1 cellular context compared by ENCODE assay signal in the genomic region with DNA sequence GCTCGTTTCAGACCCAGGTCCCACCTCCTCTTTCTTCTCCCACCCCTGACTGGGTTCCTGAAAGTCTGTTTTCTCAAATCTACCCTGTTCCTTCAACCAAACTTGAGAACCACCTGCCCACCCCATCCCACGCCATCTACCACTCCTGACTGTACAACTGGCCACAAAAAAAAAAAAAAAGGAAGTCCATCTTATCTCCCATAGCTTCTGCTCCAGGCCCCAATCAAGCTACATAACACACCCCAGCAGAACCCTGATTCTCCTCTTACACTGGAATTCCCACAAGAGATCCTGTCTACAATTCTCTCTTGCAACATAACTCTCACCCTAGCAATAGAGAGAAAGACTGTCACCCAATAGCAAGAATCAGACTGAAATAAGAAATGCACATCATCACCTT.
A peak's percentile ranks its signal among the peaks of the same experiment; 100 is the strongest.
TF ChIP-seq lines count a peak whose summit lies in the region.

No MANE protein-coding gene starts in this region.

TF ChIP-seq in K562, 482 proteins besides CTCF, POLR2A, EP300 and RAD21 (continued from another document):
- TF ChIP-seq, protein P1, sequence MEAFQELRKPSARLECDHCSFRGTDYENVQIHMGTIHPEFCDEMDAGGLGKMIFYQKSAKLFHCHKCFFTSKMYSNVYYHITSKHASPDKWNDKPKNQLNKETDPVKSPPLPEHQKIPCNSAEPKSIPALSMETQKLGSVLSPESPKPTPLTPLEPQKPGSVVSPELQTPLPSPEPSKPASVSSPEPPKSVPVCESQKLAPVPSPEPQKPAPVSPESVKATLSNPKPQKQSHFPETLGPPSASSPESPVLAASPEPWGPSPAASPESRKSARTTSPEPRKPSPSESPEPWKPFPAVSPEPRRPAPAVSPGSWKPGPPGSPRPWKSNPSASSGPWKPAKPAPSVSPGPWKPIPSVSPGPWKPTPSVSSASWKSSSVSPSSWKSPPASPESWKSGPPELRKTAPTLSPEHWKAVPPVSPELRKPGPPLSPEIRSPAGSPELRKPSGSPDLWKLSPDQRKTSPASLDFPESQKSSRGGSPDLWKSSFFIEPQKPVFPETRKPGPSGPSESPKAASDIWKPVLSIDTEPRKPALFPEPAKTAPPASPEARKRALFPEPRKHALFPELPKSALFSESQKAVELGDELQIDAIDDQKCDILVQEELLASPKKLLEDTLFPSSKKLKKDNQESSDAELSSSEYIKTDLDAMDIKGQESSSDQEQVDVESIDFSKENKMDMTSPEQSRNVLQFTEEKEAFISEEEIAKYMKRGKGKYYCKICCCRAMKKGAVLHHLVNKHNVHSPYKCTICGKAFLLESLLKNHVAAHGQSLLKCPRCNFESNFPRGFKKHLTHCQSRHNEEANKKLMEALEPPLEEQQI (IDR thresholded peaks at IDR 0.05): no peak
- TF ChIP-seq ZNF384 (IDR thresholded peaks at IDR 0.05; ENCODE audit: low read depth, low read length) (peak; percentile 92), SPI1 (IDR thresholded peaks at IDR 0.05; ENCODE audit: borderline replicate concordance, low read depth, low read length) (peak; percentile 93), ZNF583 (CRISPR knock-in tag; IDR thresholded peaks at IDR 0.05) (no peak), CTBP1 (IDR thresholded peaks at IDR 0.05; ENCODE audit: borderline replicate concordance) (no peak), TAF1 (IDR thresholded peaks at IDR 0.05; ENCODE audit: control insufficient read depth, extremely low read depth, insufficient read depth, low read length, severe bottlenecking) (no peak), TAL1 (IDR thresholded peaks at IDR 0.05) (peak; percentile 68), KLF16 (IDR thresholded peaks at IDR 0.05) (peak; percentile 68), IRF2 (CRISPR knock-in tag; IDR thresholded peaks at IDR 0.05) (no peak), MTF1 (CRISPR knock-in tag; IDR thresholded peaks at IDR 0.05; ENCODE audit: borderline replicate concordance) (no peak), YBX1 (IDR thresholded peaks at IDR 0.05) (no peak), NCOR1 (IDR thresholded peaks at IDR 0.05) (peak; percentile 26; the same call in 1 of the 2 replicates), ZC3H4 (CRISPR knock-in tag; IDR thresholded peaks at IDR 0.05; ENCODE audit: borderline replicate concordance) (no peak), ELF4 (CRISPR knock-in tag; IDR thresholded peaks at IDR 0.05) (0 out of 2 replicates have a peak, but pooled peaks have one; percentile 36), MAFG (tag; conservative IDR thresholded peaks at IDR 0.05) (no peak), CEBPB (tag; IDR thresholded peaks at IDR 0.05) (peak; percentile 27; the same call in 1 of the 2 replicates), FIP1L1 (IDR thresholded peaks at IDR 0.05; ENCODE audit: low read depth, low read length, poor library complexity, severe bottlenecking) (no peak), EGR1 (conservative IDR thresholded peaks at IDR 0.05) (0 out of 2 replicates have a peak, but pooled peaks have one; percentile 9), XRCC3 (IDR thresholded peaks at IDR 0.05) (no peak), PML (IDR thresholded peaks at IDR 0.05; ENCODE audit: low read length) (peak; percentile 46; the same call in 1 of the 2 replicates), RBM34 (IDR thresholded peaks at IDR 0.05; ENCODE audit: borderline replicate concordance, insufficient read depth, low read length) (no peak), TEAD1 (CRISPR knock-in tag; IDR thresholded peaks at IDR 0.05) (0 out of 4 replicates have a peak, but pooled peaks of 1 of the 2 experiments have one; percentile 15), TCF3 (CRISPR knock-in tag; IDR thresholded peaks at IDR 0.05) (peak; percentile 73), CBFA2T2 (conservative IDR thresholded peaks at IDR 0.05) (peak; percentile 61), CEBPG (CRISPR knock-in tag; IDR thresholded peaks at IDR 0.05) (no peak), CEBPG (tag; conservative IDR thresholded peaks at IDR 0.05 in 1 of 2, IDR thresholded peaks at IDR 0.05 in 1 of 2) (0 out of 4 replicates have a peak, but pooled peaks of 1 of the 2 experiments have one; percentile 30), RCOR1 (IDR thresholded peaks at IDR 0.05; ENCODE audit: borderline replicate concordance in 1 of 2, low read depth in 2 of 2, low read length in 2 of 2) (0 out of 4 replicates have a peak, but pooled peaks of 1 of the 2 experiments have one; percentile 22), ZNF766 (CRISPR knock-in tag; conservative IDR thresholded peaks at IDR 0.05) (0 out of 2 replicates have a peak, but pooled peaks have one; percentile 45), CREBBP (IDR thresholded peaks at IDR 0.05; ENCODE audit: low read depth, low read length) (no peak), ZBTB1 (CRISPR knock-in tag; IDR thresholded peaks at IDR 0.05; ENCODE audit: borderline replicate concordance, low read depth) (no peak), TEAD4 (IDR thresholded peaks at IDR 0.05; ENCODE audit: low read length) (peak; percentile 82), TEAD4 (CRISPR knock-in tag; IDR thresholded peaks at IDR 0.05; ENCODE audit: borderline replicate concordance) (no peak), ZFX (CRISPR knock-in tag; IDR thresholded peaks at IDR 0.05) (no peak), TCFL5 (CRISPR knock-in tag; conservative IDR thresholded peaks at IDR 0.05) (no peak), ARID1B (IDR thresholded peaks at IDR 0.05) (peak; percentile 72), ESRRB (CRISPR knock-in tag; IDR thresholded peaks at IDR 0.05; ENCODE audit: borderline replicate concordance) (no peak), CBFA2T3 (IDR thresholded peaks at IDR 0.05) (peak; percentile 82)
- TF ChIP-seq, protein P2, sequence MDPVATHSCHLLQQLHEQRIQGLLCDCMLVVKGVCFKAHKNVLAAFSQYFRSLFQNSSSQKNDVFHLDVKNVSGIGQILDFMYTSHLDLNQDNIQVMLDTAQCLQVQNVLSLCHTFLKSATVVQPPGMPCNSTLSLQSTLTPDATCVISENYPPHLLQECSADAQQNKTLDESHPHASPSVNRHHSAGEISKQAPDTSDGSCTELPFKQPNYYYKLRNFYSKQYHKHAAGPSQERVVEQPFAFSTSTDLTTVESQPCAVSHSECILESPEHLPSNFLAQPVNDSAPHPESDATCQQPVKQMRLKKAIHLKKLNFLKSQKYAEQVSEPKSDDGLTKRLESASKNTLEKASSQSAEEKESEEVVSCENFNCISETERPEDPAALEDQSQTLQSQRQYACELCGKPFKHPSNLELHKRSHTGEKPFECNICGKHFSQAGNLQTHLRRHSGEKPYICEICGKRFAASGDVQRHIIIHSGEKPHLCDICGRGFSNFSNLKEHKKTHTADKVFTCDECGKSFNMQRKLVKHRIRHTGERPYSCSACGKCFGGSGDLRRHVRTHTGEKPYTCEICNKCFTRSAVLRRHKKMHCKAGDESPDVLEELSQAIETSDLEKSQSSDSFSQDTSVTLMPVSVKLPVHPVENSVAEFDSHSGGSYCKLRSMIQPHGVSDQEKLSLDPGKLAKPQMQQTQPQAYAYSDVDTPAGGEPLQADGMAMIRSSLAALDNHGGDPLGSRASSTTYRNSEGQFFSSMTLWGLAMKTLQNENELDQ (CRISPR knock-in tag; IDR thresholded peaks at IDR 0.05; ENCODE audit: borderline replicate concordance): no peak
- TF ChIP-seq, protein P3, sequence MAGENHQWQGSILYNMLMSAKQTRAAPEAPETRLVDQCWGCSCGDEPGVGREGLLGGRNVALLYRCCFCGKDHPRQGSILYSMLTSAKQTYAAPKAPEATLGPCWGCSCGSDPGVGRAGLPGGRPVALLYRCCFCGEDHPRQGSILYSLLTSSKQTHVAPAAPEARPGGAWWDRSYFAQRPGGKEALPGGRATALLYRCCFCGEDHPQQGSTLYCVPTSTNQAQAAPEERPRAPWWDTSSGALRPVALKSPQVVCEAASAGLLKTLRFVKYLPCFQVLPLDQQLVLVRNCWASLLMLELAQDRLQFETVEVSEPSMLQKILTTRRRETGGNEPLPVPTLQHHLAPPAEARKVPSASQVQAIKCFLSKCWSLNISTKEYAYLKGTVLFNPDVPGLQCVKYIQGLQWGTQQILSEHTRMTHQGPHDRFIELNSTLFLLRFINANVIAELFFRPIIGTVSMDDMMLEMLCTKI (IDR thresholded peaks at IDR 0.05; ENCODE audit: partially characterized antibody): no peak
- TF ChIP-seq, protein P4, sequence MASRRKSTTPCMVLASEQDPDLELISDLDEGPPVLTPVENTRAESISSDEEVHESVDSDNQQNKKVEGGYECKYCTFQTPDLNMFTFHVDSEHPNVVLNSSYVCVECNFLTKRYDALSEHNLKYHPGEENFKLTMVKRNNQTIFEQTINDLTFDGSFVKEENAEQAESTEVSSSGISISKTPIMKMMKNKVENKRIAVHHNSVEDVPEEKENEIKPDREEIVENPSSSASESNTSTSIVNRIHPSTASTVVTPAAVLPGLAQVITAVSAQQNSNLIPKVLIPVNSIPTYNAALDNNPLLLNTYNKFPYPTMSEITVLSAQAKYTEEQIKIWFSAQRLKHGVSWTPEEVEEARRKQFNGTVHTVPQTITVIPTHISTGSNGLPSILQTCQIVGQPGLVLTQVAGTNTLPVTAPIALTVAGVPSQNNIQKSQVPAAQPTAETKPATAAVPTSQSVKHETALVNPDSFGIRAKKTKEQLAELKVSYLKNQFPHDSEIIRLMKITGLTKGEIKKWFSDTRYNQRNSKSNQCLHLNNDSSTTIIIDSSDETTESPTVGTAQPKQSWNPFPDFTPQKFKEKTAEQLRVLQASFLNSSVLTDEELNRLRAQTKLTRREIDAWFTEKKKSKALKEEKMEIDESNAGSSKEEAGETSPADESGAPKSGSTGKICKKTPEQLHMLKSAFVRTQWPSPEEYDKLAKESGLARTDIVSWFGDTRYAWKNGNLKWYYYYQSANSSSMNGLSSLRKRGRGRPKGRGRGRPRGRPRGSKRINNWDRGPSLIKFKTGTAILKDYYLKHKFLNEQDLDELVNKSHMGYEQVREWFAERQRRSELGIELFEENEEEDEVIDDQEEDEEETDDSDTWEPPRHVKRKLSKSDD (conservative IDR thresholded peaks at IDR 0.05; ENCODE audit: low read length): no peak
